In the genomic region with DNA sequence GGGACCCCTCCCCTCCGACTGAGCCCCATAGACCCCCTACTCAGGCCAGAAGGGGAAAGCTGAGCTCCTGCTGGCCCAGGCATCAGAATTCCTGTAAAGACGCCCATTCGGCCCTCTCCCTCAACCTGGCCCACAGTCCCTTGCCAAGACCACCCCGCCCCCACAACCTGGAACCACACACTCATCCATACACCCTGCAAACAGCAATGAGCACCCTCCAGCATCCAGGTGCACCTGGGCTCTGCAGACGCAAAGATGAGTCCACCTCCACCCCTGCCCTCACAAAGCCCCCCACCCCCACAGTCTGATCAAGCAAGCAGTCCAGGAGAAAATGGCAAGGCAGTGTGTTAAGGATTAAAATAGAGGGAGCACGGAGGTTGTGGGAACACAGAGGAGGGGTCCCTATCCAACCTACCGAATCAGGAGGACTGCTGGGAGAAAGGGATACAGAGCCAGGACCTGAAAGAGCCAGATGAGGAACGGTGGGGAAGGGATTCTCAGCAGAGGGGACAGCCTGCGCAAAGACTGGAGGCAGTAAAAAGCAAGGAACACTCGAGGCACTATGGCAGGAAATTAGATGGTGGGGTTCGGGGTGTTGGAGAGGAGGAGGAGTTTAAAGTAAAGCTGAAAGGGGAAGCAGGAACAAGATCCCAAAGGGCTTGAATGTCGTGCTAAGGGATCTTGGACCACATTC, we compare ENCODE assay signal across 1 cellular context.
TF ChIP-seq lines count a peak whose summit lies in the region.

No MANE protein-coding gene starts in this region.

TF ChIP-seq in H1, 55 proteins besides CTCF, POLR2A, EP300 and RAD21:
- TF ChIP-seq EZH2 (IDR thresholded peaks at IDR 0.05; ENCODE audit: low read depth, low read length, severe bottlenecking) (no peak), YY1 (IDR thresholded peaks at IDR 0.05; ENCODE audit: low read depth, low read length) (no peak), RXRA (IDR thresholded peaks at IDR 0.05; ENCODE audit: insufficient read depth, low read depth, low read length) (no peak)
